In the genomic region with DNA sequence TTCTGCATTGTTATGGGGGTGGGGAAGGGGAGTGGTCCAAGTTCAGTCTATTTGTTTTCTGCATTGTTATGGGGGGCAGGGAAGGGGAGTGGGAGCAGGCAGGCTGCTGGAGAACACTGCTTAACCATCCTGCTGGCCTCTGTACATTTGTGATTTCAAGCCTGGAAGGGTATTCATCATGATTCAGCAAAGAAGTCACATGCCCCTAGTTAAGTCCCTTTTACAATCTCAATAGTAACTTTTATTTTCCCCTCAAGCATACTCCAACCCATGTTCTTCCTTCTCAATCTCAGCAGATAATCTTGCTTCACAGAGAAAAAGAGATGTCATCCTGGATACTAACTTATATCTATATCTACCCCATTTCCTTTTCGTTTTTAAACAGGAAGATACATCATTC, we compare ENCODE assay signal across 23 cellular contexts.
"Had no signal": no experiment of that assay in that cellular context is flagged by ENCODE, and none has a peak within 500 bp of the region (broad histone marks: within the 10 kb centered on the region; RNA-seq: fewer than 3 reads in every experiment).

No MANE protein-coding gene starts in this region.

- H3K27me3 ChIP-seq: esophagus muscularis mucosa, tibial nerve had no signal

- H3K27ac ChIP-seq: cardiac muscle cell, esophagus muscularis mucosa, lower lobe of right lung, tibial nerve had no signal

- H3K36me3 ChIP-seq: cardiac muscle cell, esophagus muscularis mucosa, lower lobe of right lung, tibial nerve had no signal

- DNase-seq: activated B cell treated with CpG ODN at 0.5 μM for 24 hours; activated CD4-positive, alpha-beta T cell treated with anti-CD3 and anti-CD28 coated beads, Interleukin-2, amount 10 ng/mL, durations not matched to agents 24 days and 14 days; activated CD8-positive, alpha-beta T cell treated with anti-CD3 and anti-CD28 coated beads for 36 hours; activated naive CD4-positive, alpha-beta T cell; activated naive CD8-positive, alpha-beta T cell treated with anti-CD3 and anti-CD28 coated beads for 36 hours; activated T-cell treated with anti-CD3 and anti-CD28 coated beads, Interleukin-2, amount 50 U/mL, for 1 hour; amygdala; dermis blood vessel endothelial cell; effector memory CD4-positive, alpha-beta T cell; lower lobe of right lung; nucleus accumbens; posterior cingulate gyrus; retina; stimulated activated CD4-positive, alpha-beta T cell treated with anti-CD3 and anti-CD28 coated beads, Interleukin-12 subunit alpha, Interleukin-12 subunit beta, amount 100 ng/mL, for 4 hours; stimulated activated CD4-positive, alpha-beta T cell treated with anti-CD3 and anti-CD28 coated beads, Interleukin-1b, Interleukin-23, amount 100 ng/mL, for 48 hours; stimulated activated naive CD4-positive, alpha-beta T cell treated with Interleukin-2 at 50 U/mL for 16 hours had no signal

- H3K4me3 ChIP-seq: cardiac muscle cell, esophagus muscularis mucosa, lower lobe of right lung, tibial nerve had no signal

- ATAC-seq: activated CD8-positive, alpha-beta T cell treated with anti-CD3 and anti-CD28 coated beads for 36 hours; activated T-helper 17 cell treated with anti-CD3 and anti-CD28 coated beads, Interleukin-2, amount 50 U/mL, for 72 hours; lower lobe of right lung had no signal

- H3K9me3 ChIP-seq: esophagus muscularis mucosa, lower lobe of right lung, tibial nerve had no signal

- FAIRE-seq: endothelial cell of umbilical vein, islet of Langerhans, urothelium cell line had no signal
